Comparison of ENCODE assay signal across 15 cellular contexts in genomic region chr1:206067486-206068302, GRCh38. TPM values are rescaled to one million over a fixed set of nuclear protein-coding genes. Genes with fewer than 3 reads are reported as not detected.
DNase-seq lines count a peak whose midpoint lies in the region; ATAC-seq and TF ChIP-seq lines count a peak whose summit lies in the region.
"Had no signal": no experiment of that assay in that cellular context is flagged by ENCODE, and none has a peak within 500 bp of the region (broad histone marks: within the 10 kb centered on the region; RNA-seq: fewer than 3 reads in every experiment).

No MANE protein-coding gene starts in this region.

- no peak for TF ChIP-seq CTCF in CD4-positive, alpha-beta T cell (IDR thresholded peaks at IDR 0.05)
- no peak for TF ChIP-seq CTCF in mucosa of descending colon (IDR thresholded peaks at IDR 0.05)
- TF ChIP-seq CTCF in lower leg skin (IDR thresholded peaks at IDR 0.05), result no peak
- TF ChIP-seq CTCF in SK-N-SH (IDR thresholded peaks at IDR 0.05), result no peak
- no peak for TF ChIP-seq CTCF in suprapubic skin (IDR thresholded peaks at IDR 0.05)

- TF ChIP-seq EP300 in SK-N-SH (IDR thresholded peaks at IDR 0.05; ENCODE audit: borderline replicate concordance in 1 of 2, low read depth in 1 of 2, low read length in 1 of 2), result no peak
- no peak for TF ChIP-seq EP300 in suprapubic skin (IDR thresholded peaks at IDR 0.05)

- no peak for DNase-seq in CD4-positive, alpha-beta T cell
- DNase-seq in activated CD8-positive, alpha-beta T cell treated with anti-CD3 and anti-CD28 coated beads, Interleukin-2, amount 10 ng/mL, durations not matched to agents 7 days and 5 days, result peak; percentile 12
- DNase-seq in mucosa of descending colon (no peak), lower leg skin (ENCODE audit: low spot score in 2 of 2) (no peak), SK-N-SH (no peak), suprapubic skin (ENCODE audit: low spot score in 2 of 2) (no peak)
- DNase-seq: activated CD4-positive, alpha-beta T cell treated with anti-CD3 and anti-CD28 coated beads for 1 hour; Kasumi-1; midbrain; trophoblast cell had no signal

- no peak overlapping the region for H2AFZ ChIP-seq in SK-N-SH (ENCODE audit: low read depth)

- H3K9me3 Mint-ChIP-seq in CD4-positive, alpha-beta T cell, result no peaks in the 10 kb centered on the region
- no peaks in the 10 kb centered on the region for H3K9me3 Mint-ChIP-seq in activated CD8-positive, alpha-beta T cell treated with anti-CD3 and anti-CD28 coated beads, Interleukin-2, amount 10 ng/mL, durations not matched to agents 7 days and 5 days (ENCODE audit: insufficient read depth)

- H3K4me2 ChIP-seq in SK-N-SH, result no peak overlapping the region

- H4K20me1 ChIP-seq in SK-N-SH (ENCODE audit: insufficient read depth), result no peaks in the 10 kb centered on the region

- no peak overlapping the region for H3K9ac ChIP-seq in SK-N-SH

- H3K27ac ChIP-seq in CD4-positive, alpha-beta T cell (ENCODE audit: low read depth, low read length), result no peak overlapping the region
- H3K27ac ChIP-seq in SK-N-SH (ENCODE audit: low read depth in 2 of 2, low read length in 1 of 2) (no peak overlapping the region), suprapubic skin (no peak overlapping the region)

- H3K9me3 ChIP-seq in CD4-positive, alpha-beta T cell (ENCODE audit: control insufficient read depth, low read length), result no peaks in the 10 kb centered on the region
- H3K9me3 ChIP-seq in mucosa of descending colon, result no peaks in the 10 kb centered on the region
- H3K9me3 ChIP-seq in SK-N-SH, result no peaks in the 10 kb centered on the region
- H3K9me3 ChIP-seq in suprapubic skin, result no peaks in the 10 kb centered on the region

- no peaks in the 10 kb centered on the region for H3K27me3 Mint-ChIP-seq in CD4-positive, alpha-beta T cell
- H3K27me3 Mint-ChIP-seq in activated CD8-positive, alpha-beta T cell treated with anti-CD3 and anti-CD28 coated beads, Interleukin-2, amount 10 ng/mL, durations not matched to agents 7 days and 5 days (ENCODE audit: low read depth), result peaks cover 24% of the 10 kb centered on the region

- no peaks in the 10 kb centered on the region for H3F3A ChIP-seq in SK-N-SH (replicated peaks; ENCODE audit: insufficient read depth)

- no peak overlapping the region for H3K27ac Mint-ChIP-seq in CD4-positive, alpha-beta T cell
- no peak overlapping the region for H3K27ac Mint-ChIP-seq in activated CD8-positive, alpha-beta T cell treated with anti-CD3 and anti-CD28 coated beads, Interleukin-2, amount 10 ng/mL, durations not matched to agents 7 days and 5 days

- H3K36me3 ChIP-seq in mucosa of descending colon (ENCODE audit: low read depth) (no peaks in the 10 kb centered on the region), SK-N-SH (replicated peaks in 1 of 2; ENCODE audit: control insufficient read depth in 1 of 2, insufficient read depth in 2 of 2, low read length in 1 of 2) (no peaks in the 10 kb centered on the region), suprapubic skin (no peaks in the 10 kb centered on the region)

- POLR2A ChIA-PET in CD4-positive, alpha-beta T cell (lab: Charles Lee), result interaction anchor here (1.0 kb wide), 1 partner anchor 318 kb away, joined by 3 read pairs; no protein-coding TSS in a partner anchor
- POLR2A ChIA-PET in activated CD8-positive, alpha-beta T cell treated with anti-CD3 and anti-CD28 coated beads, Interleukin-2, amount 10 ng/mL, durations not matched to agents 7 days and 5 days (lab: Charles Lee), result interaction anchor here (1.0 kb wide), 1 partner anchor 10 kb away, joined by 4 read pairs; no protein-coding TSS in a partner anchor
- POLR2A ChIA-PET in SK-N-SH (lab: Yijun Ruan, JAX), result no interaction called here

- H3K4me1 Mint-ChIP-seq in CD4-positive, alpha-beta T cell (ENCODE audit: low read depth), result peaks cover 14% of the 10 kb centered on the region
- peaks cover 7% of the 10 kb centered on the region for H3K4me1 Mint-ChIP-seq in activated CD8-positive, alpha-beta T cell treated with anti-CD3 and anti-CD28 coated beads, Interleukin-2, amount 10 ng/mL, durations not matched to agents 7 days and 5 days (ENCODE audit: low read depth)

- H3K36me3 Mint-ChIP-seq in CD4-positive, alpha-beta T cell (ENCODE audit: low read depth), result no peaks in the 10 kb centered on the region
- H3K36me3 Mint-ChIP-seq in activated CD8-positive, alpha-beta T cell treated with anti-CD3 and anti-CD28 coated beads, Interleukin-2, amount 10 ng/mL, durations not matched to agents 7 days and 5 days (ENCODE audit: low read depth), result no peaks in the 10 kb centered on the region

- TF ChIP-seq POLR2A in lower leg skin (IDR thresholded peaks at IDR 0.05), result no peak
- TF ChIP-seq POLR2A in suprapubic skin (IDR thresholded peaks at IDR 0.05), result no peak

- H3K27me3 ChIP-seq in CD4-positive, alpha-beta T cell (ENCODE audit: control insufficient read depth, insufficient read depth, low read length), result no peaks in the 10 kb centered on the region
- peaks cover 18% of the 10 kb centered on the region for H3K27me3 ChIP-seq in SK-N-SH (ENCODE audit: insufficient read depth)
- H3K27me3 ChIP-seq in suprapubic skin, result no peaks in the 10 kb centered on the region

- CTCF ChIA-PET in CD4-positive, alpha-beta T cell (lab: Charles Lee), result no interaction called here
- CTCF ChIA-PET in activated CD8-positive, alpha-beta T cell treated with anti-CD3 and anti-CD28 coated beads, Interleukin-2, amount 10 ng/mL, durations not matched to agents 7 days and 5 days (lab: Charles Lee), result interaction anchor here (0.7 kb wide), 1 partner anchor 90 kb away, joined by 3 read pairs; no protein-coding TSS in a partner anchor
- CTCF ChIA-PET in SK-N-SH (lab: Yijun Ruan, JAX), result interaction anchor here (1.1 to 1.8 kb wide), 4 partner anchors 37 to 276 kb away, joined by 3 to 6 read pairs (median 3); no protein-coding TSS in a partner anchor

- WGBS in lower leg skin, 2 donors, result 71% methylated on average over 8 of the region's 8 CpGs
- WGBS in SK-N-SH (ENCODE audit: low lambda C conversion rate), result 66% methylated on average over 8 of the region's 8 CpGs
- WGBS in suprapubic skin, result 60% methylated on average over 8 of the region's 8 CpGs

- no peak overlapping the region for H3K4me3 Mint-ChIP-seq in CD4-positive, alpha-beta T cell
- H3K4me3 Mint-ChIP-seq in activated CD8-positive, alpha-beta T cell treated with anti-CD3 and anti-CD28 coated beads, Interleukin-2, amount 10 ng/mL, durations not matched to agents 7 days and 5 days, result no peak overlapping the region

- H3K9me2 ChIP-seq in SK-N-SH, result no peaks in the 10 kb centered on the region

- TF ChIP-seq RAD21 in SK-N-SH (IDR thresholded peaks at IDR 0.05; ENCODE audit: low read length), result no peak

- H3K4me1 ChIP-seq in mucosa of descending colon (ENCODE audit: low read depth) (no peaks in the 10 kb centered on the region), SK-N-SH (ENCODE audit: control insufficient read depth in 1 of 2, insufficient read depth in 2 of 2, low read depth in 1 of 2, low read length in 1 of 2) (no peaks in the 10 kb centered on the region; a peak in 1 of 4 replicates), suprapubic skin (no peaks in the 10 kb centered on the region)

- intact Hi-C loops in CD4-positive, alpha-beta T cell (cut with DNase I, micrococcal nuclease), result no loop called here
- intact Hi-C loops in mucosa of descending colon (cut with DNase I, micrococcal nuclease) (no loop called here), lower leg skin (cut with DNase I; ENCODE audit: low total_unique reads) (no loop called here)

- H3K79me2 ChIP-seq in SK-N-SH (ENCODE audit: insufficient read depth), result no peaks in the 10 kb centered on the region

- ATAC-seq in CD4-positive, alpha-beta T cell (ENCODE audit: poor library complexity), result peak; percentile 26
- peak; percentile 34 for ATAC-seq in HG02623 (IDR thresholded peaks at IDR 0.05; ENCODE audit: unreplicated experiment)
- no peak for ATAC-seq in activated CD8-positive, alpha-beta T cell treated with anti-CD3 and anti-CD28 coated beads, Interleukin-2, amount 10 ng/mL, durations not matched to agents 7 days and 5 days
- ATAC-seq in mucosa of descending colon, result peak; percentile 7
- ATAC-seq in HG03439 (IDR thresholded peaks at IDR 0.05; ENCODE audit: unreplicated experiment), result no peak

- H3K4me3 ChIP-seq in mucosa of descending colon, result no peak overlapping the region
- H3K4me3 ChIP-seq in lower leg skin (ENCODE audit: low read depth, poor library complexity, severe bottlenecking), result no peak overlapping the region
- no peak overlapping the region for H3K4me3 ChIP-seq in SK-N-SH (ENCODE audit: low read depth in 2 of 2, low read length in 1 of 2)
- no peak overlapping the region for H3K4me3 ChIP-seq in suprapubic skin

TF ChIP-seq in SK-N-SH, 30 proteins besides CTCF, POLR2A, EP300 and RAD21 (continues in another document):
- TF ChIP-seq TEAD4 (IDR thresholded peaks at IDR 0.05; ENCODE audit: borderline replicate concordance, insufficient read depth), result no peak

RNA-seq across cellular contexts. Expression of gene RHEX, which starts 14.7 kb away (rescaled TPM):
- total RNA-seq in CD4-positive, alpha-beta T cell, result not detected
- total RNA-seq in activated CD8-positive, alpha-beta T cell treated with anti-CD3 and anti-CD28 coated beads, Interleukin-2, amount 10 ng/mL, durations not matched to agents 7 days and 5 days, result not detected
- total RNA-seq in mucosa of descending colon, result 1 to 10 TPM in 2 of 3 donors, under 1 TPM in 1; 0.38 to 4.8 (median 3.9) TPM
- total RNA-seq in lower leg skin, result 1 to 10 TPM in 2 of 4 donors, under 1 TPM in 1, not detected in 1; 0.93 to 9.9 (median 1.7) TPM
- not detected in 2 replicates for polyA plus RNA-seq in SK-N-SH (2012; rRNA removed)
- not detected in 2 replicates for polyA plus RNA-seq in SK-N-SH (2012; cell fraction: cytosol; rRNA removed)
- polyA plus RNA-seq in SK-N-SH (2012; cell fraction: nucleus; rRNA removed), result not detected in 2 replicates
- total RNA-seq in suprapubic skin, result 1 to 10 TPM in 3 of 4 donors, not detected in 1; 1.2 to 2.8 (median 1.2) TPM
- total RNA-seq: dermis microvascular lymphatic vessel endothelial cell, fibroblast of lung, osteoblast had no signal
- polyA plus RNA-seq: fibroblast of lung had no signal

RNA-seq across cellular contexts. Expression of gene CTSE, which starts 44.0 kb away (rescaled TPM):
- total RNA-seq in CD4-positive, alpha-beta T cell, result not detected
- total RNA-seq in activated CD8-positive, alpha-beta T cell treated with anti-CD3 and anti-CD28 coated beads, Interleukin-2, amount 10 ng/mL, durations not matched to agents 7 days and 5 days, result not detected
- total RNA-seq in mucosa of descending colon, result 10 to 100 TPM in 2 of 3 donors, 1 to 10 TPM in 1; 6.5 to 26.1 (median 17.7) TPM
- total RNA-seq in lower leg skin, result not detected
- not detected in 2 replicates for polyA plus RNA-seq in SK-N-SH (2012; rRNA removed)
- 0.01 TPM in 1 of 2 replicates, not detected in the other for polyA plus RNA-seq in SK-N-SH (2012; cell fraction: cytosol; rRNA removed)
- not detected in 2 replicates for polyA plus RNA-seq in SK-N-SH (2012; cell fraction: nucleus; rRNA removed)
- not detected for total RNA-seq in suprapubic skin
- total RNA-seq: dermis microvascular lymphatic vessel endothelial cell, fibroblast of lung, osteoblast had no signal
- polyA plus RNA-seq: fibroblast of lung had no signal

RNA-seq across cellular contexts. Expression of gene AVPR1B, which starts 49.5 kb away (rescaled TPM):
- not detected for total RNA-seq in CD4-positive, alpha-beta T cell
- total RNA-seq in activated CD8-positive, alpha-beta T cell treated with anti-CD3 and anti-CD28 coated beads, Interleukin-2, amount 10 ng/mL, durations not matched to agents 7 days and 5 days, result not detected
- total RNA-seq in mucosa of descending colon (1 to 10 TPM in 1 of 3 donors, under 1 TPM in 2; 0.72 to 1.9 (median 0.89) TPM), lower leg skin (not detected), suprapubic skin (not detected)
- not detected in 2 replicates for polyA plus RNA-seq in SK-N-SH (2012; rRNA removed)
- not detected in 2 replicates for polyA plus RNA-seq in SK-N-SH (2012; cell fraction: cytosol; rRNA removed)
- polyA plus RNA-seq in SK-N-SH (2012; cell fraction: nucleus; rRNA removed), result not detected in 2 replicates
- total RNA-seq: dermis microvascular lymphatic vessel endothelial cell, fibroblast of lung, osteoblast had no signal
- polyA plus RNA-seq: fibroblast of lung had no signal

Comparison
In these comparisons a context has a peak if more than half of its experiments do, and no peak if none do; other contexts are left out.
1. ATAC-seq: peak in CD4-positive, alpha-beta T cell (single experiment), HG02623 (single experiment) and mucosa of descending colon (single experiment); none in activated CD8-positive, alpha-beta T cell treated with anti-CD3 and anti-CD28 coated beads, Interleukin-2, amount 10 ng/mL, durations not matched to agents 7 days and 5 days (single experiment) and HG03439 (single experiment).
2. RNA of gene CTSE, which starts 44.0 kb away (total RNA-seq): 6.5 to 26.1 TPM in mucosa of descending colon; not detected in CD4-positive, alpha-beta T cell, not detected in activated CD8-positive, alpha-beta T cell treated with anti-CD3 and anti-CD28 coated beads, Interleukin-2, amount 10 ng/mL, durations not matched to agents 7 days and 5 days, not detected in lower leg skin and not detected in suprapubic skin; every median in the first group is over 4 times any median in the second.